16 cellular contexts compared by ENCODE assay signal in the genomic region with DNA sequence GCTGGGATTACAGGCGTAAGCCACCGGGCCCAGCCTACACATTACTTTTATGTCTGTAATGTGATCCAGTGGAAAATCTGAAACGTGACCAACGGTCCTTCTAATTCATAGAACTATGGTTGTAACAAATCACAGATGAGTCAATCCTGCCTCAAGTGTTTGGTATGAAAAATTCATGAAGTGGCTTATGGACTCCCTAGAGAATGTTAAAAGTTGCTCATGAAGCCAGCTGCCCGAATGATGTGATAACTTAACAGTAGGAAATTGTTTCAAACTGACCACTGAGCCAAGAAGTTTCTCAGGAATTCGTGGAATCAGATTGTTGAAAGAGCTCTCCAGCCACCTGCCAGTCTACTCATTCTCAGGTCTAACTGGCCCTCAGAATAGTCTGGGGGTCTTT. TPM values are rescaled to one million over a fixed set of nuclear protein-coding genes. Genes with fewer than 3 reads are reported as not detected.
A peak's percentile ranks its signal among the peaks of the same experiment; 100 is the strongest.
DNase-seq lines count a peak whose midpoint lies in the region; ATAC-seq and TF ChIP-seq lines count a peak whose summit lies in the region.
"Had no signal": no experiment of that assay in that cellular context is flagged by ENCODE, and none has a peak within 500 bp of the region (broad histone marks: within the 10 kb centered on the region; RNA-seq: fewer than 3 reads in every experiment).

No MANE protein-coding gene starts in this region.

- H3K4me3 ChIP-seq in A673 (ENCODE audit: low read depth, low read length, poor library complexity, severe bottlenecking) (no peak overlapping the region), HEK293 (ENCODE audit: low read depth, low read length) (no peak overlapping the region), astrocyte of the cerebellum (ENCODE audit: low read depth, low read length) (no peak overlapping the region), right cardiac atrium (ENCODE audit: low read length) (no peak overlapping the region)
- H3K4me3 ChIP-seq: neural progenitor cell had no signal

- DNase-seq in A673 (ENCODE audit: low spot score): peak; percentile 80
- DNase-seq in astrocyte of the cerebellum (ENCODE audit: low read depth): peak; percentile 85
- DNase-seq in right cardiac atrium: no peak
- DNase-seq in T-cell: no peak
- no peak for DNase-seq in NCI-H1417 treated with DMSO at 0.1 percent for 48 hours (lab: John Stamatoyannopoulos, UW)
- DNase-seq in left lobe of liver (ENCODE audit: low spot score): no peak
- DNase-seq: activated CD8-positive, alpha-beta T cell treated with anti-CD3 and anti-CD28 coated beads, Interleukin-2, amount 10 ng/mL, durations not matched to agents 7 days and 5 days; endodermal cell; NCI-H69; stimulated activated CD4-positive, alpha-beta T cell treated with anti-CD3 and anti-CD28 coated beads, Interleukin-1b, Interleukin-23, amount 100 ng/mL, for 48 hours had no signal

- no peak overlapping the region for H3K27ac Mint-ChIP-seq in T-cell
- H3K27ac Mint-ChIP-seq: activated CD8-positive, alpha-beta T cell treated with anti-CD3 and anti-CD28 coated beads, Interleukin-2, amount 10 ng/mL, durations not matched to agents 7 days and 5 days; activated naive CD8-positive, alpha-beta T cell; CD14-positive monocyte; endodermal cell; neural progenitor cell; stimulated activated naive CD8-positive, alpha-beta T cell treated with anti-CD3 and anti-CD28 coated beads, Interleukin-15, Interleukin-2, amounts not matched to agents 100 ng/mL and 50 ng/mL, for 24 hours had no signal

- no peaks in the 10 kb centered on the region for H3K9me3 ChIP-seq in A673 (ENCODE audit: low read depth, low read length, poor library complexity, severe bottlenecking)
- H3K9me3 ChIP-seq in HEK293 (ENCODE audit: control insufficient read depth, insufficient read depth, low read depth, low read length): no peaks in the 10 kb centered on the region
- H3K9me3 ChIP-seq in right cardiac atrium (ENCODE audit: control insufficient read depth, low read length): no peaks in the 10 kb centered on the region

- in situ Hi-C loops in astrocyte of the cerebellum (cut with HindIII; ENCODE audit: low sequenced_read_pairs): loop anchor here (10.0 kb wide), 1 partner anchor 79 kb away; no protein-coding TSS in a partner anchor

- intact Hi-C loops in A673 (cut with micrococcal nuclease; ENCODE audit: unreplicated experiment) (no loop called here), right cardiac atrium (cut with DNase I) (no loop called here)

- no peak overlapping the region for H3K27ac ChIP-seq in A673 (ENCODE audit: low read depth, low read length, poor library complexity, severe bottlenecking)
- no peak overlapping the region for H3K27ac ChIP-seq in HEK293 (ENCODE audit: extremely low read depth, low read depth, low read length)
- H3K27ac ChIP-seq in right cardiac atrium (ENCODE audit: low read length): no peak overlapping the region
- H3K27ac ChIP-seq: neural progenitor cell had no signal

- TF ChIP-seq CTCF in A673 (conservative IDR thresholded peaks at IDR 0.05; ENCODE audit: low read depth, low read length) (0 out of 2 replicates have a peak, but pooled peaks have one; percentile 8), HEK293 (tag by site-specific recombination; IDR thresholded peaks at IDR 0.05) (no peak), astrocyte of the cerebellum (IDR thresholded peaks at IDR 0.05; ENCODE audit: low read depth, low read length, missing control alignments) (no peak)

- no peaks in the 10 kb centered on the region for H3K27me3 ChIP-seq in A673 (replicated peaks; ENCODE audit: insufficient read depth, low read depth, low read length, poor library complexity)
- H3K27me3 ChIP-seq in right cardiac atrium (ENCODE audit: control insufficient read depth, insufficient read depth): no peaks in the 10 kb centered on the region
- H3K27me3 ChIP-seq: neural progenitor cell had no signal

- H3K36me3 ChIP-seq in A673 (ENCODE audit: insufficient read depth, low read length, poor library complexity, severe bottlenecking): no peaks in the 10 kb centered on the region
- H3K36me3 ChIP-seq in HEK293 (ENCODE audit: control insufficient read depth in 2 of 2, insufficient read depth in 1 of 2, low read length in 2 of 2): no peaks in the 10 kb centered on the region
- H3K36me3 ChIP-seq: neural progenitor cell had no signal

- H3K27me3 Mint-ChIP-seq in T-cell: peaks cover 0 to 3% of the 10 kb centered on the region in 2 donors
- H3K27me3 Mint-ChIP-seq: activated naive CD8-positive, alpha-beta T cell; stimulated activated naive CD8-positive, alpha-beta T cell treated with anti-CD3 and anti-CD28 coated beads, Interleukin-15, Interleukin-2, amounts not matched to agents 100 ng/mL and 50 ng/mL, for 24 hours had no signal

- H3K4me1 ChIP-seq in A673 (ENCODE audit: insufficient read depth, low read length, poor library complexity, severe bottlenecking) (peaks cover 6% of the 10 kb centered on the region), HEK293 (ENCODE audit: control insufficient read depth, insufficient read depth, low read length) (no peaks in the 10 kb centered on the region), right cardiac atrium (ENCODE audit: control insufficient read depth, insufficient read depth, low read length) (no peaks in the 10 kb centered on the region)
- H3K4me1 ChIP-seq: neural progenitor cell had no signal

- H3K4me1 Mint-ChIP-seq in T-cell: no peaks in the 10 kb centered on the region
- H3K4me1 Mint-ChIP-seq: CD14-positive monocyte, endodermal cell, neural progenitor cell had no signal

- POLR2A ChIA-PET in A673 (lab: Charles Lee; ENCODE audit: low non-redundant PET) (no interaction called here), HEK293 (lab: Yijun Ruan, JAX) (no interaction called here), T-cell (lab: Charles Lee) (no interaction called here)

- H3K9me3 Mint-ChIP-seq in T-cell: no peaks in the 10 kb centered on the region
- H3K9me3 Mint-ChIP-seq: stimulated activated naive CD8-positive, alpha-beta T cell treated with anti-CD3 and anti-CD28 coated beads, Interleukin-15, Interleukin-2, amounts not matched to agents 100 ng/mL and 50 ng/mL, for 24 hours had no signal

- whole genome bisulfite sequencing in right cardiac atrium: 39% methylated on average over 6 of the region's 6 CpGs

- no peaks in the 10 kb centered on the region for H3K36me3 Mint-ChIP-seq in T-cell
- H3K36me3 Mint-ChIP-seq: activated naive CD8-positive, alpha-beta T cell; CD14-positive monocyte; neural progenitor cell had no signal

- CTCF ChIA-PET in A673 (lab: Charles Lee): no interaction called here
- CTCF ChIA-PET in HEK293 (lab: Yijun Ruan, JAX): no interaction called here
- CTCF ChIA-PET in T-cell (lab: Charles Lee): no interaction called here

- BruUV-seq in A673 (replicated peaks; lab: Mats Ljungman, UMichigan): no TSS peak

- ATAC-seq in right cardiac atrium (peak; percentile 68 to 69), T-cell (replicated peaks in 1 of 4) (no peak), left lobe of liver (no peak), HG02973 (IDR thresholded peaks at IDR 0.05; ENCODE audit: unreplicated experiment) (no peak)
- ATAC-seq: activated CD8-positive, alpha-beta T cell treated with anti-CD3 and anti-CD28 coated beads, Interleukin-2, amount 10 ng/mL, durations not matched to agents 7 days and 5 days had no signal

- no peak overlapping the region for H3K4me3 Mint-ChIP-seq in T-cell
- H3K4me3 Mint-ChIP-seq: activated CD8-positive, alpha-beta T cell treated with anti-CD3 and anti-CD28 coated beads, Interleukin-2, amount 10 ng/mL, durations not matched to agents 7 days and 5 days; activated naive CD8-positive, alpha-beta T cell; CD14-positive monocyte; endodermal cell; neural progenitor cell; stimulated activated naive CD8-positive, alpha-beta T cell treated with anti-CD3 and anti-CD28 coated beads, Interleukin-15, Interleukin-2, amounts not matched to agents 100 ng/mL and 50 ng/mL, for 24 hours had no signal

TF ChIP-seq in HEK293, 187 proteins besides CTCF, POLR2A, EP300 and RAD21:
- TF ChIP-seq ZNF776 (tag by site-specific recombination; IDR thresholded peaks at IDR 0.05; ENCODE audit: borderline replicate concordance): no peak
- TF ChIP-seq ZNF549 (tag by site-specific recombination; IDR thresholded peaks at IDR 0.05): peak; percentile 71
- TF ChIP-seq MZF1 (tag by site-specific recombination; IDR thresholded peaks at IDR 0.05; ENCODE audit: borderline replicate concordance): no peak
- no peak for TF ChIP-seq SP2 (tag by site-specific recombination; IDR thresholded peaks at IDR 0.05)
- TF ChIP-seq ZFHX2 (tag by site-specific recombination; conservative IDR thresholded peaks at IDR 0.05): peak; percentile 39
- TF ChIP-seq OSR2 (tag by site-specific recombination; IDR thresholded peaks at IDR 0.05): peak; percentile 7; the same call in 1 of the 2 replicates

RNA-seq across cellular contexts. Expression of a gene that starts 59.4 kb away (rescaled TPM):
- total RNA-seq in A673 (2021): 177 and 181 TPM in 2 replicates
- total RNA-seq in right cardiac atrium: 10 to 100 TPM; 18.2 to 27.6 (median 23.6) TPM
- polyA plus RNA-seq in right cardiac atrium: 8.3 TPM
- 1 to 10 TPM in 3 of 5 donors, under 1 TPM in 2; 0.51 to 2.0 (median 1.0) TPM for total RNA-seq in T-cell
- total RNA-seq in left lobe of liver: 78.8 TPM

Comparison
In these comparisons a context has a peak if more than half of its experiments do, and no peak if none do; other contexts are left out.
1. DNase-seq: peak in A673 (single experiment) and astrocyte of the cerebellum (single experiment); none in right cardiac atrium (0 of 3), T-cell (0 of 34), NCI-H1417 treated with DMSO at 0.1 percent for 48 hours (single experiment) and left lobe of liver (single experiment).
2. ATAC-seq: peak in right cardiac atrium (2 of 2); none in T-cell (0 of 4), left lobe of liver (single experiment) and HG02973 (single experiment).
3. RNA of a gene that starts 59.4 kb away (total RNA-seq): 177 to 181 TPM in A673, 78.8 TPM in left lobe of liver (single experiment) and 18.2 to 27.6 TPM in right cardiac atrium; 0.51 to 2.0 TPM in T-cell; every median in the first group is over 4 times any median in the second.